Comparison of ENCODE assay signal across 8 cellular contexts in genomic region chr15:74842581-74843444, GRCh38. TPM values are rescaled to one million over a fixed set of nuclear protein-coding genes. Genes with fewer than 3 reads are reported as not detected.
DNase-seq lines count a peak whose midpoint lies in the region; ATAC-seq and TF ChIP-seq lines count a peak whose summit lies in the region.

Gene ULK3 (minus strand): TSS chr15:74843156. CDS start chr15:74843105, 51 bp downstream.

- H3K9me2 ChIP-seq in SK-N-SH: no peaks in the 10 kb centered on the region

- H3K9ac ChIP-seq in SK-N-SH: peak within 1 kb of the TSS; percentile 86

- no peaks in the 10 kb centered on the region for H3K27me3 ChIP-seq in SK-N-SH (ENCODE audit: insufficient read depth)

- DNase-seq in NCI-H1048 (lab: John Stamatoyannopoulos, UW) (peak; percentile 69), SK-N-SH (peak; percentile 99), germinal center (ENCODE audit: low spot score) (peak; percentile 96), nucleus accumbens (lab: John Stamatoyannopoulos, UW) (peak in 55 of 56 donors; percentile 48 to 96 (median 86)), superior temporal gyrus (ENCODE audit: extremely low spot score) (peak; percentile 89)
- peak; percentile 94 for DNase-seq in activated naive CD4-positive, alpha-beta T cell treated with anti-CD3 and anti-CD28 coated beads, Interleukin-2, amount 50 U/mL, for 16 hours

- no peaks in the 10 kb centered on the region for H4K20me1 ChIP-seq in SK-N-SH (ENCODE audit: insufficient read depth)

- 0% methylated on average over 19 of the region's 84 CpGs for WGBS in SK-N-SH (ENCODE audit: low lambda C conversion rate)

- peak; percentile 50 for TF ChIP-seq CTCF in SK-N-SH (IDR thresholded peaks at IDR 0.05)

- CTCF ChIA-PET in SK-N-SH (lab: Yijun Ruan, JAX): interaction anchor here (0.6 to 10.8 kb wide), 30 partner anchors 9 to 206 kb away, joined by 3 to 95 read pairs (median 5); partner anchors contain the start of genes CPLX3, CSK, RPP25 and SCAMP5

- no peaks in the 10 kb centered on the region for H3F3A ChIP-seq in SK-N-SH (replicated peaks; ENCODE audit: insufficient read depth)

- ATAC-seq in HG02588 (IDR thresholded peaks at IDR 0.05; ENCODE audit: unreplicated experiment): peak; percentile 87

- H3K79me2 ChIP-seq in SK-N-SH (ENCODE audit: insufficient read depth): no peaks in the 10 kb centered on the region

- POLR2A ChIA-PET in SK-N-SH (lab: Yijun Ruan, JAX): interaction anchor here (0.6 to 1.2 kb wide), 4 partner anchors 13 to 181 kb away, joined by 3 to 4 read pairs (median 3); partner anchors contain the start of genes MPI and PPCDC

- H3K27ac ChIP-seq in SK-N-SH (ENCODE audit: low read depth in 2 of 2, low read length in 1 of 2): peak within 1 kb of the TSS; percentile 72 to 88

- no peaks in the 10 kb centered on the region for H3K9me3 ChIP-seq in SK-N-SH

- peaks cover 0 to 47% of the 10 kb centered on the region in 2 experiments for H3K36me3 ChIP-seq in SK-N-SH (replicated peaks in 1 of 2; ENCODE audit: control insufficient read depth in 1 of 2, insufficient read depth in 2 of 2, low read length in 1 of 2)

- peak within 1 kb of the TSS; percentile 98 for H2AFZ ChIP-seq in SK-N-SH (ENCODE audit: low read depth)

- peaks cover 0 to 23% of the 10 kb centered on the region in 2 experiments; a peak in 2 of 4 replicates for H3K4me1 ChIP-seq in SK-N-SH (ENCODE audit: control insufficient read depth in 1 of 2, insufficient read depth in 2 of 2, low read depth in 1 of 2, low read length in 1 of 2)

- peak; percentile 34; the same call in 1 of the 2 replicates for TF ChIP-seq RAD21 in SK-N-SH (IDR thresholded peaks at IDR 0.05; ENCODE audit: low read length)

- H3K4me3 ChIP-seq in GM08714 (ENCODE audit: low read length): peak within 1 kb of the TSS; percentile 93
- H3K4me3 ChIP-seq in SK-N-SH (ENCODE audit: low read depth in 2 of 2, low read length in 1 of 2): peak within 1 kb of the TSS; percentile 98

- peak within 1 kb of the TSS; percentile 96 for H3K4me2 ChIP-seq in SK-N-SH

- no peak for TF ChIP-seq EP300 in SK-N-SH (IDR thresholded peaks at IDR 0.05; ENCODE audit: borderline replicate concordance in 1 of 2, low read depth in 1 of 2, low read length in 1 of 2)

TF ChIP-seq in SK-N-SH, 30 proteins besides CTCF, POLR2A, EP300 and RAD21:
- TF ChIP-seq, protein P1, sequence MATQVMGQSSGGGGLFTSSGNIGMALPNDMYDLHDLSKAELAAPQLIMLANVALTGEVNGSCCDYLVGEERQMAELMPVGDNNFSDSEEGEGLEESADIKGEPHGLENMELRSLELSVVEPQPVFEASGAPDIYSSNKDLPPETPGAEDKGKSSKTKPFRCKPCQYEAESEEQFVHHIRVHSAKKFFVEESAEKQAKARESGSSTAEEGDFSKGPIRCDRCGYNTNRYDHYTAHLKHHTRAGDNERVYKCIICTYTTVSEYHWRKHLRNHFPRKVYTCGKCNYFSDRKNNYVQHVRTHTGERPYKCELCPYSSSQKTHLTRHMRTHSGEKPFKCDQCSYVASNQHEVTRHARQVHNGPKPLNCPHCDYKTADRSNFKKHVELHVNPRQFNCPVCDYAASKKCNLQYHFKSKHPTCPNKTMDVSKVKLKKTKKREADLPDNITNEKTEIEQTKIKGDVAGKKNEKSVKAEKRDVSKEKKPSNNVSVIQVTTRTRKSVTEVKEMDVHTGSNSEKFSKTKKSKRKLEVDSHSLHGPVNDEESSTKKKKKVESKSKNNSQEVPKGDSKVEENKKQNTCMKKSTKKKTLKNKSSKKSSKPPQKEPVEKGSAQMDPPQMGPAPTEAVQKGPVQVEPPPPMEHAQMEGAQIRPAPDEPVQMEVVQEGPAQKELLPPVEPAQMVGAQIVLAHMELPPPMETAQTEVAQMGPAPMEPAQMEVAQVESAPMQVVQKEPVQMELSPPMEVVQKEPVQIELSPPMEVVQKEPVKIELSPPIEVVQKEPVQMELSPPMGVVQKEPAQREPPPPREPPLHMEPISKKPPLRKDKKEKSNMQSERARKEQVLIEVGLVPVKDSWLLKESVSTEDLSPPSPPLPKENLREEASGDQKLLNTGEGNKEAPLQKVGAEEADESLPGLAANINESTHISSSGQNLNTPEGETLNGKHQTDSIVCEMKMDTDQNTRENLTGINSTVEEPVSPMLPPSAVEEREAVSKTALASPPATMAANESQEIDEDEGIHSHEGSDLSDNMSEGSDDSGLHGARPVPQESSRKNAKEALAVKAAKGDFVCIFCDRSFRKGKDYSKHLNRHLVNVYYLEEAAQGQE (IDR thresholded peaks at IDR 0.05; ENCODE audit: low read depth, low read length): no peak
- TF ChIP-seq MXI1 (IDR thresholded peaks at IDR 0.05; ENCODE audit: low read depth, low read length) (peak; percentile 97), POLR2AphosphoS5 (IDR thresholded peaks at IDR 0.05; ENCODE audit: low read depth, low read length) (peak; percentile 38; the same call in 1 of the 2 replicates), NRF1 (IDR thresholded peaks at IDR 0.05; ENCODE audit: low read depth, low read length) (peak; percentile 46; the same call in 1 of the 2 replicates), USF1 (IDR thresholded peaks at IDR 0.05; ENCODE audit: borderline replicate concordance, low read depth) (peak; percentile 87), USF2 (IDR thresholded peaks at IDR 0.05; ENCODE audit: borderline replicate concordance, low read depth, low read length) (peak; percentile 65; the same call in 1 of the 2 replicates), SIN3A (IDR thresholded peaks at IDR 0.05; ENCODE audit: borderline replicate concordance, low read depth, low read length) (peak; percentile 57; the same call in 1 of the 2 replicates), NFIC (IDR thresholded peaks at IDR 0.05; ENCODE audit: borderline replicate concordance) (no peak), SMC3 (IDR thresholded peaks at IDR 0.05; ENCODE audit: low read depth, low read length) (peak; percentile 20; the same call in 1 of the 2 replicates), YY1 (IDR thresholded peaks at IDR 0.05; ENCODE audit: low read depth) (0 out of 2 replicates have a peak, but pooled peaks have one; percentile 11), GABPA (IDR thresholded peaks at IDR 0.05; ENCODE audit: low read depth) (peak; percentile 46; the same call in 1 of the 2 replicates)
- TF ChIP-seq, protein P2, sequence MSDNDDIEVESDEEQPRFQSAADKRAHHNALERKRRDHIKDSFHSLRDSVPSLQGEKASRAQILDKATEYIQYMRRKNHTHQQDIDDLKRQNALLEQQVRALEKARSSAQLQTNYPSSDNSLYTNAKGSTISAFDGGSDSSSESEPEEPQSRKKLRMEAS (IDR thresholded peaks at IDR 0.05; ENCODE audit: low read depth): peak; percentile 96
- TF ChIP-seq, protein P3, sequence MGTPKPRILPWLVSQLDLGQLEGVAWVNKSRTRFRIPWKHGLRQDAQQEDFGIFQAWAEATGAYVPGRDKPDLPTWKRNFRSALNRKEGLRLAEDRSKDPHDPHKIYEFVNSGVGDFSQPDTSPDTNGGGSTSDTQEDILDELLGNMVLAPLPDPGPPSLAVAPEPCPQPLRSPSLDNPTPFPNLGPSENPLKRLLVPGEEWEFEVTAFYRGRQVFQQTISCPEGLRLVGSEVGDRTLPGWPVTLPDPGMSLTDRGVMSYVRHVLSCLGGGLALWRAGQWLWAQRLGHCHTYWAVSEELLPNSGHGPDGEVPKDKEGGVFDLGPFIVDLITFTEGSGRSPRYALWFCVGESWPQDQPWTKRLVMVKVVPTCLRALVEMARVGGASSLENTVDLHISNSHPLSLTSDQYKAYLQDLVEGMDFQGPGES (IDR thresholded peaks at IDR 0.05; ENCODE audit: low read depth, low read length): no peak
- TF ChIP-seq, protein P4, sequence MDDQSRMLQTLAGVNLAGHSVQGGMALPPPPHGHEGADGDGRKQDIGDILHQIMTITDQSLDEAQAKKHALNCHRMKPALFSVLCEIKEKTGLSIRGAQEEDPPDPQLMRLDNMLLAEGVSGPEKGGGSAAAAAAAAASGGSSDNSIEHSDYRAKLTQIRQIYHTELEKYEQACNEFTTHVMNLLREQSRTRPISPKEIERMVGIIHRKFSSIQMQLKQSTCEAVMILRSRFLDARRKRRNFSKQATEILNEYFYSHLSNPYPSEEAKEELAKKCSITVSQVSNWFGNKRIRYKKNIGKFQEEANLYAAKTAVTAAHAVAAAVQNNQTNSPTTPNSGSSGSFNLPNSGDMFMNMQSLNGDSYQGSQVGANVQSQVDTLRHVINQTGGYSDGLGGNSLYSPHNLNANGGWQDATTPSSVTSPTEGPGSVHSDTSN (IDR thresholded peaks at IDR 0.05): peak; percentile 96
TF ChIP-seq in SK-N-SH: peak in this region for 11.

RNA-seq across cellular contexts. Expression of gene ULK3, which starts in this region (rescaled TPM):
- 41.3 and 55.3 TPM in 2 replicates for polyA plus RNA-seq in SK-N-SH (2012; rRNA removed)
- polyA plus RNA-seq in SK-N-SH (2012; cell fraction: cytosol; rRNA removed): 11.1 and 17.6 TPM in 2 replicates
- 300 and 348 TPM in 2 replicates for polyA plus RNA-seq in SK-N-SH (2012; cell fraction: nucleus; rRNA removed)

Comparison
In these comparisons a context has a peak if more than half of its experiments do, and no peak if none do; other contexts are left out.
1. Peak in every context shown above with its lines: DNase-seq, ATAC-seq, H3K4me3 ChIP-seq and H3K27ac ChIP-seq.